ENCODE assay signal across 21 cellular contexts in genomic region chr5:31692561-31693221, GRCh38. TPM values are rescaled to one million over a fixed set of nuclear protein-coding genes. Genes with fewer than 3 reads are reported as not detected.
A peak's percentile ranks its signal among the peaks of the same experiment; 100 is the strongest.
DNase-seq lines count a peak whose midpoint lies in the region; ATAC-seq and TF ChIP-seq lines count a peak whose summit lies in the region.
"Had no signal": no experiment of that assay in that cellular context is flagged by ENCODE, and none has a peak within 500 bp of the region (broad histone marks: within the 10 kb centered on the region; RNA-seq: fewer than 3 reads in every experiment).

No MANE protein-coding gene starts in this region.

- peak; percentile 84 to 94 for ATAC-seq in left cardiac atrium
- ATAC-seq in GM19397 (IDR thresholded peaks at IDR 0.05; ENCODE audit: unreplicated experiment): no peak
- no peak for ATAC-seq in naive thymus-derived CD8-positive, alpha-beta T cell
- ATAC-seq: activated naive CD8-positive, alpha-beta T cell treated with anti-CD3 and anti-CD28 coated beads, Interleukin-2, amount 50 U/mL, for 24 hours; WTC11 had no signal

- no peak overlapping the region for H3K4me3 ChIP-seq in tibial nerve
- H3K4me3 ChIP-seq: HAP-1, hepatocyte had no signal

- 61 to 69% methylated on average over 9 to 17 of the region's 17 CpGs for WGBS in tibial nerve, 2 donors

- TF ChIP-seq POLR2A in tibial nerve (IDR thresholded peaks at IDR 0.05): no peak

- H3K27ac Mint-ChIP-seq in naive thymus-derived CD8-positive, alpha-beta T cell: no peak overlapping the region
- H3K27ac Mint-ChIP-seq: activated naive CD8-positive, alpha-beta T cell treated with anti-CD3 and anti-CD28 coated beads, Interleukin-2, amount 50 U/mL, for 24 hours; CD4-positive, alpha-beta T cell; IgD-negative memory B cell; WTC11 had no signal

- TF ChIP-seq EP300 in tibial nerve (IDR thresholded peaks at IDR 0.05): peak in 1 of 2 donors; percentile 7

- no peaks in the 10 kb centered on the region for H3K4me1 Mint-ChIP-seq in naive thymus-derived CD8-positive, alpha-beta T cell
- H3K4me1 Mint-ChIP-seq: activated naive CD8-positive, alpha-beta T cell treated with anti-CD3 and anti-CD28 coated beads, Interleukin-2, amount 50 U/mL, for 24 hours; IgD-negative memory B cell had no signal

- no peaks in the 10 kb centered on the region for H3K27me3 Mint-ChIP-seq in naive thymus-derived CD8-positive, alpha-beta T cell
- H3K27me3 Mint-ChIP-seq: activated naive CD8-positive, alpha-beta T cell treated with anti-CD3 and anti-CD28 coated beads, Interleukin-2, amount 50 U/mL, for 24 hours; CD4-positive, alpha-beta T cell; IgD-negative memory B cell had no signal

- H3K27me3 ChIP-seq in tibial nerve: peaks cover 0 to 2% of the 10 kb centered on the region in 2 donors
- H3K27me3 ChIP-seq: hepatocyte had no signal

- no peaks in the 10 kb centered on the region for H3K9me3 ChIP-seq in tibial nerve
- H3K9me3 ChIP-seq: HAP-1 had no signal

- no peaks in the 10 kb centered on the region for H3K36me3 Mint-ChIP-seq in naive thymus-derived CD8-positive, alpha-beta T cell
- H3K36me3 Mint-ChIP-seq: IgD-negative memory B cell had no signal

- no peaks in the 10 kb centered on the region for H3K9me3 Mint-ChIP-seq in naive thymus-derived CD8-positive, alpha-beta T cell
- H3K9me3 Mint-ChIP-seq: activated naive CD8-positive, alpha-beta T cell treated with anti-CD3 and anti-CD28 coated beads, Interleukin-2, amount 50 U/mL, for 24 hours; CD4-positive, alpha-beta T cell had no signal

- H3K4me1 ChIP-seq in tibial nerve: no peaks in the 10 kb centered on the region
- H3K4me1 ChIP-seq: HAP-1 had no signal

- DNase-seq in cerebellum (ENCODE audit: low spot score) (peak; percentile 53), left cardiac atrium (peak; percentile 68), nucleus accumbens (lab: John Stamatoyannopoulos, UW) (peak in 50 of 56 donors; percentile 7 to 68 (median 45)), tibial nerve (ENCODE audit: low spot score in 2 of 2) (peak; percentile 44 to 55), NCI-H1436 (lab: John Stamatoyannopoulos, UW) (no peak)
- DNase-seq in naive thymus-derived CD8-positive, alpha-beta T cell: no peak
- DNase-seq: activated CD8-positive, alpha-beta memory T cell treated with anti-CD3 and anti-CD28 coated beads, Interleukin-2, amount 50 U/mL, for 4 hours; activated effector memory CD4-positive, alpha-beta T cell treated with anti-CD3 and anti-CD28 coated beads, Interleukin-2, amount 50 U/mL, for 16 hours; activated naive CD8-positive, alpha-beta T cell treated with anti-CD3 and anti-CD28 coated beads, Interleukin-2, amount 50 U/mL, for 24 hours; CD4-positive, alpha-beta T cell; DMS 273 treated with DMSO at 0.1 percent for 48 hours; NCI-H1436 treated with DMSO at 0.1 percent for 48 hours; NCI-H526; T-helper 9 cell had no signal

- H3K4me3 Mint-ChIP-seq in naive thymus-derived CD8-positive, alpha-beta T cell: no peak overlapping the region
- H3K4me3 Mint-ChIP-seq: activated naive CD8-positive, alpha-beta T cell treated with anti-CD3 and anti-CD28 coated beads, Interleukin-2, amount 50 U/mL, for 24 hours; CD4-positive, alpha-beta T cell; IgD-negative memory B cell; WTC11 had no signal

- no peaks in the 10 kb centered on the region for H3K36me3 ChIP-seq in tibial nerve
- H3K36me3 ChIP-seq: HAP-1 had no signal

- intact Hi-C loops in left cardiac atrium (cut with DNase I): no loop called here

- H3K27ac ChIP-seq in tibial nerve: no peak overlapping the region
- H3K27ac ChIP-seq: epithelial cell of prostate, hepatocyte, RWPE1 had no signal

- POLR2A ChIA-PET in naive thymus-derived CD8-positive, alpha-beta T cell (lab: Charles Lee): no interaction called here

- TF ChIP-seq CTCF in tibial nerve (IDR thresholded peaks at IDR 0.05): no peak

RNA-seq across cellular contexts. Expression of gene PDZD2, which starts 53.8 kb away (rescaled TPM):
- total RNA-seq in cerebellum: 28.5 TPM
- 10 to 100 TPM; 66.2 to 77.3 TPM for total RNA-seq in left cardiac atrium
- 100 to 1,000 TPM; 102 to 153 (median 117) TPM for total RNA-seq in tibial nerve
- total RNA-seq in naive thymus-derived CD8-positive, alpha-beta T cell: 1 to 10 TPM; 1.2 to 1.4 TPM
- polyA plus RNA-seq in naive thymus-derived CD8-positive, alpha-beta T cell: 1 to 10 TPM in 1 of 3 donors, under 1 TPM in 1, not detected in 1; 0.73 to 1.7 TPM

Comparison
In these comparisons a context has a peak if more than half of its experiments do, and no peak if none do; other contexts are left out.
1. DNase-seq: peak in cerebellum (single experiment), left cardiac atrium (single experiment), nucleus accumbens (50 of 56) and tibial nerve (2 of 2); none in NCI-H1436 (single experiment) and naive thymus-derived CD8-positive, alpha-beta T cell (0 of 10).
2. ATAC-seq: peak in left cardiac atrium (2 of 2); none in GM19397 (single experiment) and naive thymus-derived CD8-positive, alpha-beta T cell (0 of 2).
3. RNA of gene PDZD2, which starts 53.8 kb away (total RNA-seq): 102 to 153 TPM in tibial nerve, 66.2 to 77.3 TPM in left cardiac atrium and 28.5 TPM in cerebellum (single experiment); 1.2 to 1.4 TPM in naive thymus-derived CD8-positive, alpha-beta T cell; every median in the first group is over 10 times any median in the second.